8 cellular contexts compared by ENCODE assay signal in the genomic region with DNA sequence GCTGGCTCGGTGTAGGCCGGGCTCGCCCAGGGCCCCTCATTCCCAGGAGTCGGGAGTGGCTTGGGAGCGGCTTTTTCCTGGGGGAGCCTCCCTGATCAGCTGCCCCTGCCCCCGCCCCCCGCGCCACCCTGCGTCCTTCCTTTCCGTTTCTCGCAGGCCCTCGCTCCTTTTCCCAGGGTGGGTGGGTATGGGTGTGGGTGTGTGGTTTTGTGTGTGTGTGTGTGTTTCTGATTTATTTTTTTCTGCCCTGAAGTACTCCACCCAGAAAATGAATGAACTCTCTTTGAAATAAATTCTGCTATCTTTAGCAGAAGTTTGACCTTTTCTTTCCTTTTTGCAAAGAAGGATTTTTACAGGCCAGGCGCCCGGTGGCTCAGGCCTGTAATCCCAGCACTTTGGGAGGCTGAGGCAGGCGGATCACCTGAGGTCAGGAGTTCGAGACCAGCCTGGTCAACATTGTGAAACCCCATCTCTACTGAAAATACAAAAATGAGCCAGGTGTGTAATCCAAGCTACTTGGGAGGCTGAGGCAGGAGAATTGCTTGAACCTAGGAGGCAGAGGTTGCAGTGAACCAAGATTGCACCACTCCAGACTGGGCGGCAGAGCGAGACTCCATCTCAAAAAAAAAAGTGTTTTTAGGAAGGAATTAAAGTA. TPM values are rescaled to one million over a fixed set of nuclear protein-coding genes. Genes with fewer than 3 reads are reported as not detected.
DNase-seq lines count a peak whose midpoint lies in the region; ATAC-seq, FAIRE-seq and TF ChIP-seq lines count a peak whose summit lies in the region.

No MANE protein-coding gene starts in this region.

- BruUV-seq in HepG2 (replicated peaks; lab: Mats Ljungman, UMichigan), result TSS peak; percentile 57

- TF ChIP-seq POLR2A in HepG2 (IDR thresholded peaks at IDR 0.05; ENCODE audit: insufficient read depth in 1 of 2, low read depth in 2 of 2, low read length in 2 of 2) (no peak), upper lobe of left lung (IDR thresholded peaks at IDR 0.05) (no peak)

- POLR2A ChIA-PET in activated CD8-positive, alpha-beta T cell treated with anti-CD3 and anti-CD28 coated beads, Interleukin-2, amount 10 ng/mL, durations not matched to agents 7 days and 5 days (lab: Charles Lee), result interaction anchor here (0.9 to 2.7 kb wide), 6 partner anchors 10 to 64 kb away, joined by 3 to 24 read pairs (median 6); partner anchors contain the start of gene AP5Z1
- POLR2A ChIA-PET in HepG2 (lab: Yijun Ruan, JAX), result interaction anchor here (0.8 to 3.6 kb wide), 6 partner anchors 20 to 104 kb away, joined by 3 to 15 read pairs (median 5); partner anchors contain the start of gene AP5Z1

- H3K9me3 ChIP-seq in HepG2 (ENCODE audit: low read length) (no peaks in the 10 kb centered on the region), upper lobe of left lung (no peaks in the 10 kb centered on the region)

- in situ Hi-C loops in HepG2 (cut with HindIII; ENCODE audit: extremely low pct_ligation_motif_present, low pct_unique_long_range_greater_than_20kb), result no loop called here

- TF ChIP-seq EP300 in HepG2 (IDR thresholded peaks at IDR 0.05; ENCODE audit: low read depth in 2 of 2, low read length in 2 of 2) (no peak), HepG2 (CRISPR knock-in tag; IDR thresholded peaks at IDR 0.05; ENCODE audit: borderline replicate concordance) (no peak), upper lobe of left lung (IDR thresholded peaks at IDR 0.05) (no peak)

- peak overlapping the region in 2 of 3 experiments; percentile 22 to 43; a peak in 4 of 6 replicates for H3K4me3 ChIP-seq in HepG2 (replicated peaks in 1 of 3; ENCODE audit: insufficient read depth in 1 of 3, low read depth in 2 of 3, low read length in 3 of 3)
- H3K4me3 ChIP-seq in upper lobe of left lung, result peak overlapping the region in 3 of 4 donors; percentile 22 to 44 (median 44)

- no peaks in the 10 kb centered on the region for H3K27me3 Mint-ChIP-seq in activated CD8-positive, alpha-beta T cell treated with anti-CD3 and anti-CD28 coated beads, Interleukin-2, amount 10 ng/mL, durations not matched to agents 7 days and 5 days (ENCODE audit: low read depth)

- H3K79me2 ChIP-seq in HepG2 (ENCODE audit: insufficient read depth, low read length), result peaks cover 33% of the 10 kb centered on the region

- peaks cover 41% of the 10 kb centered on the region for H3K36me3 Mint-ChIP-seq in activated CD8-positive, alpha-beta T cell treated with anti-CD3 and anti-CD28 coated beads, Interleukin-2, amount 10 ng/mL, durations not matched to agents 7 days and 5 days (ENCODE audit: low read depth)

- H3K27ac ChIP-seq in HepG2 (ENCODE audit: extremely low read length, insufficient read depth, low read length) (peak overlapping the region; percentile 84), upper lobe of left lung (peak overlapping the region; percentile 88 to 94 (median 91))

- H3K27me3 ChIP-seq in HepG2 (ENCODE audit: control insufficient read depth in 1 of 2, insufficient read depth in 2 of 2, low read length in 2 of 2), result no peaks in the 10 kb centered on the region
- H3K27me3 ChIP-seq in upper lobe of left lung, result no peaks in the 10 kb centered on the region

- H3K4me2 ChIP-seq in HepG2 (ENCODE audit: low read depth, low read length), result peak overlapping the region; percentile 54

- intact Hi-C loops in HepG2 (cut with micrococcal nuclease; ENCODE audit: unreplicated experiment), result no loop called here

- H3K4me1 Mint-ChIP-seq in activated CD8-positive, alpha-beta T cell treated with anti-CD3 and anti-CD28 coated beads, Interleukin-2, amount 10 ng/mL, durations not matched to agents 7 days and 5 days (ENCODE audit: low read depth), result peaks cover 56% of the 10 kb centered on the region

- H3K9ac ChIP-seq in HepG2 (ENCODE audit: insufficient read depth, low read depth, low read length), result peak overlapping the region; percentile 70

- ATAC-seq in GM18498 (IDR thresholded peaks at IDR 0.05; ENCODE audit: unreplicated experiment) (peak; percentile 37), HG02938 (IDR thresholded peaks at IDR 0.05; ENCODE audit: unreplicated experiment) (peak; percentile 10), HepG2 (no peak), upper lobe of left lung (ENCODE audit: low FRiP score in 2 of 2) (peak in 1 of 2 donors; percentile 71)
- peak; percentile 28 for ATAC-seq in activated CD8-positive, alpha-beta T cell treated with anti-CD3 and anti-CD28 coated beads, Interleukin-2, amount 10 ng/mL, durations not matched to agents 7 days and 5 days

- TF ChIP-seq CTCF in HepG2 (CRISPR knock-in tag; IDR thresholded peaks at IDR 0.05), result 0 out of 2 replicates have a peak, but pooled peaks have one; percentile 1
- TF ChIP-seq CTCF in upper lobe of left lung (IDR thresholded peaks at IDR 0.05), result no peak

- TF ChIP-seq RAD21 in HepG2 (CRISPR knock-in tag; IDR thresholded peaks at IDR 0.05), result no peak

- H3K36me3 ChIP-seq in HepG2 (replicated peaks in 1 of 2; ENCODE audit: control insufficient read depth in 1 of 2, insufficient read depth in 2 of 2, low read length in 2 of 2) (peaks cover 24 to 49% of the 10 kb centered on the region in 2 experiments), upper lobe of left lung (peaks cover 4 to 29% (median 14%) of the 10 kb centered on the region in 4 donors)

- no peaks in the 10 kb centered on the region; the same call in 1 of the 2 replicates for H4K20me1 ChIP-seq in HepG2 (ENCODE audit: insufficient read depth, low read length)

- CTCF ChIA-PET in activated CD8-positive, alpha-beta T cell treated with anti-CD3 and anti-CD28 coated beads, Interleukin-2, amount 10 ng/mL, durations not matched to agents 7 days and 5 days (lab: Charles Lee), result interaction anchor here (0.9 to 2.1 kb wide), 9 partner anchors 10 to 133 kb away, joined by 3 to 13 read pairs (median 4); partner anchors contain the start of genes AP5Z1 and FOXK1
- CTCF ChIA-PET in HepG2 (lab: Yijun Ruan, JAX; ENCODE audit: low intra/inter-chr PET ratio, low total read pairs), result no interaction called here

- H3K27ac Mint-ChIP-seq in activated CD8-positive, alpha-beta T cell treated with anti-CD3 and anti-CD28 coated beads, Interleukin-2, amount 10 ng/mL, durations not matched to agents 7 days and 5 days, result peak overlapping the region; percentile 95

- no peaks in the 10 kb centered on the region for H3K9me3 Mint-ChIP-seq in activated CD8-positive, alpha-beta T cell treated with anti-CD3 and anti-CD28 coated beads, Interleukin-2, amount 10 ng/mL, durations not matched to agents 7 days and 5 days (ENCODE audit: insufficient read depth)

- peak overlapping the region; percentile 82 for H3K4me3 Mint-ChIP-seq in activated CD8-positive, alpha-beta T cell treated with anti-CD3 and anti-CD28 coated beads, Interleukin-2, amount 10 ng/mL, durations not matched to agents 7 days and 5 days

- DNase-seq in activated CD8-positive, alpha-beta T cell treated with anti-CD3 and anti-CD28 coated beads, Interleukin-2, amount 10 ng/mL, durations not matched to agents 7 days and 5 days, result no peak
- DNase-seq in HepG2 (ENCODE audit: low spot score) (no peak), upper lobe of left lung (no peak), COR-L47 (lab: John Stamatoyannopoulos, UW) (no peak), midbrain (lab: John Stamatoyannopoulos, UW) (no peak), glomerular visceral epithelial cell (ENCODE audit: extremely low spot score) (no peak)

- H2AFZ ChIP-seq in HepG2 (ENCODE audit: low read length), result no peak overlapping the region

- H3K4me1 ChIP-seq in HepG2 (ENCODE audit: insufficient read depth, low read length) (peaks cover 60% of the 10 kb centered on the region), upper lobe of left lung (peaks cover 48 to 60% (median 56%) of the 10 kb centered on the region in 4 donors)

- 37% methylated on average over 9 of the region's 18 CpGs for WGBS in HepG2 (ENCODE audit: low lambda C conversion rate)
- WGBS in upper lobe of left lung, 2 donors, result 7 to 9% methylated on average over 13 to 18 of the region's 18 CpGs

- FAIRE-seq in HepG2 (lab: Jason Lieb, UNC), result no peak

TF ChIP-seq in HepG2, 621 proteins besides CTCF, POLR2A, EP300 and RAD21 (continues in another document):
- TF ChIP-seq, protein P1, sequence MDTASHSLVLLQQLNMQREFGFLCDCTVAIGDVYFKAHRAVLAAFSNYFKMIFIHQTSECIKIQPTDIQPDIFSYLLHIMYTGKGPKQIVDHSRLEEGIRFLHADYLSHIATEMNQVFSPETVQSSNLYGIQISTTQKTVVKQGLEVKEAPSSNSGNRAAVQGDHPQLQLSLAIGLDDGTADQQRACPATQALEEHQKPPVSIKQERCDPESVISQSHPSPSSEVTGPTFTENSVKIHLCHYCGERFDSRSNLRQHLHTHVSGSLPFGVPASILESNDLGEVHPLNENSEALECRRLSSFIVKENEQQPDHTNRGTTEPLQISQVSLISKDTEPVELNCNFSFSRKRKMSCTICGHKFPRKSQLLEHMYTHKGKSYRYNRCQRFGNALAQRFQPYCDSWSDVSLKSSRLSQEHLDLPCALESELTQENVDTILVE (CRISPR knock-in tag; IDR thresholded peaks at IDR 0.05), result no peak

RNA-seq across cellular contexts. Expression of gene AP5Z1, which starts 30.0 kb away (rescaled TPM):
- 10 to 100 TPM; 47.3 to 55.0 TPM for total RNA-seq in activated CD8-positive, alpha-beta T cell treated with anti-CD3 and anti-CD28 coated beads, Interleukin-2, amount 10 ng/mL, durations not matched to agents 7 days and 5 days
- total RNA-seq in HepG2 (2016; rRNA removed; fragmentation: Illumina TruSeq; extraction: Trizol) (7.4 and 15.1 TPM in 2 replicates), upper lobe of left lung (100 to 1,000 TPM in 1 of 6 donors, 10 to 100 TPM in 5; 23.4 to 152 (median 52.1) TPM)
- total RNA-seq in HepG2 (2016; cell fraction: cytosol; rRNA removed; fragmentation: Illumina TruSeq; extraction: Trizol; ENCODE audit: low read depth), result 3.5 and 6.4 TPM in 2 replicates
- total RNA-seq in HepG2 (2016; cell fraction: insoluble cytoplasmic fraction; rRNA removed; fragmentation: Illumina TruSeq; extraction: Trizol), result 7.5 and 15.3 TPM in 2 replicates
- 4.1 and 5.0 TPM in 2 replicates for total RNA-seq in HepG2 (2016; cell fraction: membrane; rRNA removed; fragmentation: Illumina TruSeq; extraction: Trizol)
- total RNA-seq in HepG2 (2016; cell fraction: nucleus; rRNA removed; fragmentation: Illumina TruSeq; extraction: Trizol), result 18.0 and 18.9 TPM in 2 replicates
- 9.3 and 16.0 TPM in 2 replicates for polyA plus RNA-seq in HepG2 (2011; rRNA removed)
- 3.8 and 7.7 TPM in 2 replicates for polyA plus RNA-seq in HepG2 (2011; cell fraction: cytosol; rRNA removed)
- 83.4 and 101 TPM in 2 replicates for polyA plus RNA-seq in HepG2 (2011; cell fraction: nucleus; rRNA removed)
- 5.9 and 7.4 TPM in 2 replicates for polyA plus RNA-seq in HepG2 (2012)
- 1.8 and 2.1 TPM in 2 replicates for polyA plus RNA-seq in HepG2 (2016; cell fraction: cytosol; fragmentation: Illumina TruSeq; extraction: Trizol; ENCODE audit: low read depth)
- 7.7 and 9.3 TPM in 2 replicates for polyA plus RNA-seq in HepG2 (2016; cell fraction: insoluble cytoplasmic fraction; fragmentation: Illumina TruSeq; extraction: Trizol; ENCODE audit: low read depth)
- 3.1 and 4.0 TPM in 2 replicates for polyA plus RNA-seq in HepG2 (2016; cell fraction: membrane; fragmentation: Illumina TruSeq; extraction: Trizol; ENCODE audit: low read depth)
- 42.6 and 43.4 TPM in 2 replicates for polyA plus RNA-seq in HepG2 (2016; cell fraction: nucleus; fragmentation: Illumina TruSeq; extraction: Trizol; ENCODE audit: insufficient read depth, low read depth)
- 14.8 and 17.9 TPM in 2 replicates for polyA minus RNA-seq in HepG2 (2011; rRNA and poly(A)+ RNA removed; ENCODE audit: low replicate concordance)
- 6.2 and 7.0 TPM in 2 replicates for polyA minus RNA-seq in HepG2 (2011; cell fraction: cytosol; rRNA and poly(A)+ RNA removed)
- polyA minus RNA-seq in HepG2 (2011; cell fraction: nucleus; rRNA and poly(A)+ RNA removed), result 28.0 and 28.3 TPM in 2 replicates
